ENCODE assay signal across 15 cellular contexts in genomic region chr16:57118461-57119084, GRCh38. TPM values are rescaled to one million over a fixed set of nuclear protein-coding genes. Genes with fewer than 3 reads are reported as not detected.
DNase-seq lines count a peak whose midpoint lies in the region; ATAC-seq and TF ChIP-seq lines count a peak whose summit lies in the region.
"Had no signal": no experiment of that assay in that cellular context is flagged by ENCODE, and none has a peak within 500 bp of the region (broad histone marks: within the 10 kb centered on the region; RNA-seq: fewer than 3 reads in every experiment).

No MANE protein-coding gene starts in this region.

- intact Hi-C loops in Calu3 (cut with micrococcal nuclease; ENCODE audit: unreplicated experiment): no loop called here

- peak overlapping the region; percentile 75 for H2BK12ac ChIP-seq in neuronal stem cell (ENCODE audit: low read length)

- H3K9me3 Mint-ChIP-seq in WTC11 (no peaks in the 10 kb centered on the region), Calu3 (ENCODE audit: low read depth, unreplicated experiment) (no peaks in the 10 kb centered on the region)
- H3K9me3 Mint-ChIP-seq: CD4-positive, alpha-beta T cell; IgD-negative memory B cell had no signal

- H3K4me1 ChIP-seq in neuronal stem cell (ENCODE audit: control insufficient read depth in 2 of 2, insufficient read depth in 1 of 2, low read depth in 1 of 2, low read length in 2 of 2): peaks cover 22 to 26% of the 10 kb centered on the region in 2 donors

- peak overlapping the region; percentile 76 for H2AK5ac ChIP-seq in neuronal stem cell (ENCODE audit: low read depth, low read length)

- peak overlapping the region; percentile 88 for H2BK5ac ChIP-seq in neuronal stem cell (ENCODE audit: low read length)

- no peaks in the 10 kb centered on the region for H3K79me1 ChIP-seq in neuronal stem cell (ENCODE audit: low read depth, low read length)

- no peak for ATAC-seq in WTC11
- ATAC-seq in HG02763 (IDR thresholded peaks at IDR 0.05; ENCODE audit: unreplicated experiment): no peak

- no peak overlapping the region for H2BK15ac ChIP-seq in neuronal stem cell (ENCODE audit: low read length)

- POLR2A ChIA-PET in WTC11 (lab: Charles Lee): interaction anchor here (0.6 kb wide), 1 partner anchor 423 kb away, joined by 3 read pairs; no protein-coding TSS in a partner anchor

- H3K4me3 Mint-ChIP-seq in WTC11 (no peak overlapping the region), Calu3 (ENCODE audit: low read depth, unreplicated experiment) (no peak overlapping the region)
- H3K4me3 Mint-ChIP-seq: CD4-positive, alpha-beta T cell; IgD-negative memory B cell had no signal

- no peak overlapping the region for H3K14ac ChIP-seq in neuronal stem cell (ENCODE audit: low read length)

- no peak overlapping the region for H4K8ac ChIP-seq in neuronal stem cell (ENCODE audit: low read depth, low read length)

- no CpG with 5 or more reads among the region's 2 CpGs for WGBS in neuronal stem cell (ENCODE audit: extremely low coverage in 2 of 2, insufficient read length in 2 of 2, insufficient replicate concordance in 1 of 2), 2 donors

- DNase-seq in EL (peak; percentile 36), WTC11 (ENCODE audit: low spot score) (no peak), neuronal stem cell (ENCODE audit: low spot score) (no peak), activated gamma-delta T cell (lab: John Stamatoyannopoulos, UW) (no peak), Calu3 (no peak), glomerular visceral epithelial cell (ENCODE audit: extremely low spot score) (no peak)
- DNase-seq: AML-193; C1 segment of cervical spinal cord; CD4-positive, alpha-beta T cell; DMS79; GF-D8; HCEC 1CT; KG1 had no signal

- no peak overlapping the region for H3K9ac ChIP-seq in neuronal stem cell (ENCODE audit: low read depth, low read length, poor library complexity)

- H3K9me3 ChIP-seq in neuronal stem cell (replicated peaks in 1 of 2; ENCODE audit: control insufficient read depth in 2 of 2, insufficient read depth in 1 of 2, low read depth in 1 of 2, low read length in 2 of 2): no peaks in the 10 kb centered on the region

- H3K27me3 Mint-ChIP-seq in WTC11 (ENCODE audit: low read depth): no peaks in the 10 kb centered on the region
- H3K27me3 Mint-ChIP-seq in Calu3 (ENCODE audit: unreplicated experiment): no peaks in the 10 kb centered on the region
- H3K27me3 Mint-ChIP-seq: CD4-positive, alpha-beta T cell; IgD-negative memory B cell had no signal

- H3K4me3 ChIP-seq in neuronal stem cell (ENCODE audit: low read length in 2 of 2): no peak overlapping the region

- H3K4me1 Mint-ChIP-seq in WTC11 (peaks cover 8% of the 10 kb centered on the region), Calu3 (ENCODE audit: low read depth, unreplicated experiment) (no peaks in the 10 kb centered on the region)

- H4K91ac ChIP-seq in neuronal stem cell (ENCODE audit: low read depth, low read length, poor library complexity): no peak overlapping the region

- H3K27ac ChIP-seq in neuronal stem cell (replicated peaks; ENCODE audit: low read length): no peak overlapping the region

- no peak overlapping the region for H3K4me2 ChIP-seq in neuronal stem cell (ENCODE audit: insufficient read depth, low read length, poor library complexity, severe bottlenecking)

- no peak overlapping the region for H2BK120ac ChIP-seq in neuronal stem cell (ENCODE audit: low read depth, low read length)

- TF ChIP-seq CTCF in WTC11 (IDR thresholded peaks at IDR 0.05) (no peak), Calu3 (IDR thresholded peaks at IDR 0.05; ENCODE audit: unreplicated experiment) (no peak)

- no TSS peak for BruUV-seq in Calu3 (replicated peaks; lab: Mats Ljungman, UMichigan)

- H3K27ac Mint-ChIP-seq in WTC11 (no peak overlapping the region), Calu3 (ENCODE audit: unreplicated experiment) (no peak overlapping the region)
- H3K27ac Mint-ChIP-seq: CD4-positive, alpha-beta T cell; IgD-negative memory B cell had no signal

- peaks cover 7 to 74% of the 10 kb centered on the region in 2 donors for H3K36me3 ChIP-seq in neuronal stem cell (replicated peaks in 1 of 2; ENCODE audit: control insufficient read depth in 2 of 2, insufficient read depth in 2 of 2, low read length in 2 of 2)

- no peak overlapping the region for H2AFZ ChIP-seq in neuronal stem cell (ENCODE audit: low read length)

- H3K23ac ChIP-seq in neuronal stem cell (ENCODE audit: low read depth, low read length, poor library complexity): no peak overlapping the region

- CTCF ChIA-PET in WTC11 (lab: Charles Lee): no interaction called here
- CTCF ChIA-PET in Calu3 (lab: Charles Lee): no interaction called here

- peak overlapping the region; percentile 44 for H3K18ac ChIP-seq in neuronal stem cell (ENCODE audit: low read length)

- no peaks in the 10 kb centered on the region for H3K27me3 ChIP-seq in neuronal stem cell (ENCODE audit: control insufficient read depth in 3 of 3, insufficient read depth in 3 of 3, low read depth in 1 of 3, low read length in 3 of 3)

- peak overlapping the region; percentile 10 for H3K4ac ChIP-seq in neuronal stem cell (ENCODE audit: low read length)

- no peaks in the 10 kb centered on the region for H3K36me3 Mint-ChIP-seq in WTC11
- H3K36me3 Mint-ChIP-seq in Calu3 (ENCODE audit: insufficient read depth, unreplicated experiment): no peaks in the 10 kb centered on the region
- H3K36me3 Mint-ChIP-seq: IgD-negative memory B cell had no signal

TF ChIP-seq in WTC11, 78 proteins besides CTCF, POLR2A, EP300 and RAD21:
- TF ChIP-seq GRHL2 (CRISPR knock-in tag; IDR thresholded peaks at IDR 0.05; ENCODE audit: insufficient replicate concordance, severe bottlenecking): no peak
- peak; percentile 47; the same call in 1 of the 2 replicates for TF ChIP-seq ZNF121 (CRISPR knock-in tag; IDR thresholded peaks at IDR 0.05)

RNA-seq across cellular contexts. Expression of gene CPNE2, which starts 26.2 kb away (rescaled TPM):
- 14.0 to 17.9 TPM (median 16.7 TPM) in 3 replicates for total RNA-seq in WTC11 (2021)
- polyA plus RNA-seq in neuronal stem cell (2013, experiment 1 of 2): 60.5 TPM
- 61.7 TPM for polyA plus RNA-seq in neuronal stem cell (2013, experiment 2 of 2)
- total RNA-seq in Calu3 (2022): 12.9 and 14.5 TPM in 2 replicates
